ENCODE assay signal across 28 cellular contexts in genomic region chr3:43142472-43142871, GRCh38.
"Had no signal": no experiment of that assay in that cellular context is flagged by ENCODE, and none has a peak within 500 bp of the region (broad histone marks: within the 10 kb centered on the region; RNA-seq: fewer than 3 reads in every experiment).

No MANE protein-coding gene starts in this region.

- H3K4me3 ChIP-seq: adrenal gland, ascending aorta, gastroesophageal sphincter, heart right ventricle, lower lobe of right lung, pancreas, stomach, suprapubic skin, tibial nerve had no signal

- H3K4me1 Mint-ChIP-seq: stimulated activated memory B cell treated with anti-CD40 and anti-IgM and Interleukin-4, amounts not matched to agents 10 μg/mL and 1 μg/mL and 100 μg/mL, for 72 hours had no signal

- H3K36me3 ChIP-seq: adrenal gland, ascending aorta, brain microvascular endothelial cell, gastroesophageal sphincter, heart right ventricle, lower lobe of right lung, neutrophil, pancreas, stomach, suprapubic skin, tibial nerve had no signal

- H3K36me3 Mint-ChIP-seq: activated naive CD8-positive, alpha-beta T cell; stimulated activated memory B cell treated with anti-CD40 and anti-IgM and Interleukin-4, amounts not matched to agents 10 μg/mL and 1 μg/mL and 100 μg/mL, for 72 hours had no signal

- H3K27ac ChIP-seq: adrenal gland, ascending aorta, brain microvascular endothelial cell, gastroesophageal sphincter, heart right ventricle, lower lobe of right lung, neutrophil, pancreas, stomach, suprapubic skin, tibial nerve had no signal

- H3K27me3 ChIP-seq: adrenal gland, ascending aorta, brain microvascular endothelial cell, gastroesophageal sphincter, heart right ventricle, neutrophil, pancreas, stomach, suprapubic skin, tibial nerve had no signal

- FAIRE-seq: pancreas, urothelium cell line had no signal

- H3K27me3 Mint-ChIP-seq: activated naive CD8-positive, alpha-beta T cell had no signal

- H3K27ac Mint-ChIP-seq: activated CD8-positive, alpha-beta memory T cell treated with anti-CD3 and anti-CD28 coated beads, Interleukin-2, amount 10 ng/mL, durations not matched to agents 7 days and 5 days; activated CD8-positive, alpha-beta T cell treated with anti-CD3 and anti-CD28 coated beads for 36 hours; activated naive CD8-positive, alpha-beta T cell; activated T-helper 1 cell treated with anti-CD3 and anti-CD28 coated beads, Interleukin-12 subunit alpha, Interleukin-12 subunit beta, Interleukin-2, Interleukin-4 antibody, amounts not matched to agents 30 ng/mL and 10 ng/mL and 1 ng/mL, durations not matched to agents 14 hours and 24 hours and 36 hours; effector memory CD8-positive, alpha-beta T cell; stimulated activated memory B cell treated with anti-CD40 and anti-IgM and Interleukin-4, amounts not matched to agents 10 μg/mL and 1 μg/mL and 100 μg/mL, for 72 hours had no signal

- ATAC-seq: activated CD8-positive, alpha-beta memory T cell treated with anti-CD3 and anti-CD28 coated beads, Interleukin-2, amount 10 ng/mL, durations not matched to agents 7 days and 5 days; activated CD8-positive, alpha-beta T cell treated with anti-CD3 and anti-CD28 coated beads for 36 hours; effector memory CD8-positive, alpha-beta T cell; gastroesophageal sphincter; heart right ventricle; left lobe of liver; lower lobe of right lung; naive thymus-derived CD8-positive, alpha-beta T cell; pancreas; right cardiac atrium; stimulated activated memory B cell treated with anti-CD40 and anti-IgM and Interleukin-4, amounts not matched to agents 10 μg/mL and 1 μg/mL and 100 μg/mL, for 72 hours had no signal

- DNase-seq: activated CD4-positive, alpha-beta T cell treated with anti-CD3 and anti-CD28 coated beads for 4 hours; activated CD8-positive, alpha-beta memory T cell treated with anti-CD3 and anti-CD28 coated beads, Interleukin-2, amount 10 ng/mL, durations not matched to agents 7 days and 5 days; activated CD8-positive, alpha-beta T cell treated with anti-CD3 and anti-CD28 coated beads for 36 hours; activated gamma-delta T cell; activated T-cell treated with anti-CD3 and anti-CD28 coated beads for 4 hours; adrenal gland; brain microvascular endothelial cell; central memory CD4-positive, alpha-beta T cell; effector memory CD8-positive, alpha-beta T cell; heart right ventricle; kidney; lower lobe of right lung; naive thymus-derived CD8-positive, alpha-beta T cell; pancreas; right cardiac atrium; stimulated activated CD4-positive, alpha-beta T cell treated with anti-CD3 and anti-CD28 coated beads, Interleukin-2, amount 100 ng/mL, for 24 hours; stomach; T-helper 9 cell had no signal

- H3K4me3 Mint-ChIP-seq: activated CD8-positive, alpha-beta memory T cell treated with anti-CD3 and anti-CD28 coated beads, Interleukin-2, amount 10 ng/mL, durations not matched to agents 7 days and 5 days; activated CD8-positive, alpha-beta T cell treated with anti-CD3 and anti-CD28 coated beads for 36 hours; activated naive CD8-positive, alpha-beta T cell; activated T-helper 1 cell treated with anti-CD3 and anti-CD28 coated beads, Interleukin-12 subunit alpha, Interleukin-12 subunit beta, Interleukin-2, Interleukin-4 antibody, amounts not matched to agents 30 ng/mL and 10 ng/mL and 1 ng/mL, durations not matched to agents 14 hours and 24 hours and 36 hours; effector memory CD8-positive, alpha-beta T cell; naive thymus-derived CD8-positive, alpha-beta T cell; stimulated activated memory B cell treated with anti-CD40 and anti-IgM and Interleukin-4, amounts not matched to agents 10 μg/mL and 1 μg/mL and 100 μg/mL, for 72 hours had no signal

- H3K4me1 ChIP-seq: adrenal gland, ascending aorta, gastroesophageal sphincter, heart right ventricle, lower lobe of right lung, pancreas, stomach, suprapubic skin, tibial nerve had no signal

- H3K9me3 Mint-ChIP-seq: activated CD8-positive, alpha-beta T cell treated with anti-CD3 and anti-CD28 coated beads for 36 hours; effector memory CD8-positive, alpha-beta T cell; stimulated activated memory B cell treated with anti-CD40 and anti-IgM and Interleukin-4, amounts not matched to agents 10 μg/mL and 1 μg/mL and 100 μg/mL, for 72 hours had no signal

- H3K9me3 ChIP-seq: adrenal gland, ascending aorta, gastroesophageal sphincter, lower lobe of right lung, neutrophil, pancreas, suprapubic skin had no signal
